ENCODE assay signal across 8 cellular contexts in genomic region chr22:50399751-50400331, GRCh38. TPM values are rescaled to one million over a fixed set of nuclear protein-coding genes. Genes with fewer than 3 reads are reported as not detected.
DNase-seq lines count a peak whose midpoint lies in the region; ATAC-seq lines count a peak whose summit lies in the region.

No MANE protein-coding gene starts in this region.

- no peak overlapping the region for H3K4ac ChIP-seq in trophoblast cell (ENCODE audit: low read depth, low read length)

- H2BK12ac ChIP-seq in trophoblast cell (ENCODE audit: low read length), result no peak overlapping the region

- H3K4me1 ChIP-seq in trophoblast cell (ENCODE audit: control insufficient read depth in 1 of 2, insufficient read depth in 2 of 2, low read length in 2 of 2), result no peaks in the 10 kb centered on the region

- DNase-seq in GM03348 (ENCODE audit: low spot score) (peak; percentile 59), MG63 (peak; percentile 24), foreskin melanocyte (peak; percentile 32), trophoblast cell (peak; percentile 7 to 34), NCI-H1092 treated with DMSO at 0.1 percent for 48 hours (lab: John Stamatoyannopoulos, UW) (no peak), DMS114 treated with DMSO at 0.1 percent for 48 hours (lab: John Stamatoyannopoulos, UW; ENCODE audit: unreplicated experiment) (no peak)
- DNase-seq in activated T-cell treated with anti-CD3 and anti-CD28 coated beads, Interleukin-2, amount 50 U/mL, for 48 hours, result peak; percentile 38 to 49

- H4K91ac ChIP-seq in trophoblast cell (ENCODE audit: low read depth, low read length), result no peak overlapping the region

- H3K36me3 ChIP-seq in MG63 (peaks cover 21% of the 10 kb centered on the region), trophoblast cell (ENCODE audit: control insufficient read depth in 1 of 2, insufficient read depth in 2 of 2, low read length in 2 of 2) (peaks cover 19 to 30% of the 10 kb centered on the region in 2 experiments)

- no peak overlapping the region for H3K9ac ChIP-seq in trophoblast cell (ENCODE audit: low read length)

- H2AFZ ChIP-seq in trophoblast cell (ENCODE audit: insufficient read depth, low read length, poor library complexity), result no peak overlapping the region

- ATAC-seq in HG03039 (IDR thresholded peaks at IDR 0.05; ENCODE audit: unreplicated experiment), result no peak

- no peak overlapping the region for H4K12ac ChIP-seq in trophoblast cell (ENCODE audit: low read depth, low read length)

- WGBS in trophoblast cell (ENCODE audit: extremely low coverage, insufficient coverage, insufficient read length), result no CpG with 5 or more reads among the region's 8 CpGs

- H3K18ac ChIP-seq in trophoblast cell (ENCODE audit: low read length), result no peak overlapping the region

- no peak overlapping the region for H3K4me3 ChIP-seq in MG63
- H3K4me3 ChIP-seq in trophoblast cell (ENCODE audit: low read depth, low read length), result no peak overlapping the region

- H3K14ac ChIP-seq in trophoblast cell (ENCODE audit: low read length), result no peak overlapping the region

- no peak overlapping the region for H3K23ac ChIP-seq in trophoblast cell (ENCODE audit: low read length)

- no peak overlapping the region for H3K27ac ChIP-seq in trophoblast cell (ENCODE audit: low read depth, low read length)

- H4K8ac ChIP-seq in trophoblast cell (ENCODE audit: low read depth, low read length), result no peak overlapping the region

- no peak overlapping the region for H2BK120ac ChIP-seq in trophoblast cell (ENCODE audit: insufficient read depth, low read length, poor library complexity)

- no peaks in the 10 kb centered on the region for H3K27me3 ChIP-seq in MG63
- H3K27me3 ChIP-seq in trophoblast cell (ENCODE audit: insufficient read depth, low read length), result no peaks in the 10 kb centered on the region

- no peak overlapping the region for H2BK5ac ChIP-seq in trophoblast cell (ENCODE audit: low read depth, low read length, poor library complexity)

- H2AK5ac ChIP-seq in trophoblast cell (ENCODE audit: low read length), result no peak overlapping the region

- H3K79me1 ChIP-seq in trophoblast cell (ENCODE audit: low read length), result no peaks in the 10 kb centered on the region

- no peaks in the 10 kb centered on the region for H3K9me3 ChIP-seq in MG63
- peaks cover 5% of the 10 kb centered on the region for H3K9me3 ChIP-seq in trophoblast cell (ENCODE audit: insufficient read depth, low read depth, low read length)

- no peaks in the 10 kb centered on the region for H3K79me2 ChIP-seq in trophoblast cell (ENCODE audit: control insufficient read depth, insufficient read depth, low read length, poor library complexity)

- no peak overlapping the region for H3K4me2 ChIP-seq in trophoblast cell (ENCODE audit: low read length)

RNA-seq across cellular contexts. Expression of gene PPP6R2, which starts 56.7 kb away (rescaled TPM):
- 31.0 and 37.4 TPM in 2 replicates for total RNA-seq in MG63 (2014; rRNA removed; shearing (Covaris generic); ENCODE audit: low replicate concordance)
- 25.5 and 25.7 TPM in 2 replicates for polyA plus RNA-seq in trophoblast cell (2013)

Comparison
In these comparisons a context has a peak if more than half of its experiments do, and no peak if none do; other contexts are left out.
1. DNase-seq: peak in GM03348 (single experiment), MG63 (single experiment), activated T-cell treated with anti-CD3 and anti-CD28 coated beads, Interleukin-2, amount 50 U/mL, for 48 hours (2 of 2), foreskin melanocyte (single experiment) and trophoblast cell (2 of 2); none in NCI-H1092 treated with DMSO at 0.1 percent for 48 hours (single experiment) and DMS114 treated with DMSO at 0.1 percent for 48 hours (single experiment).